In genomic region chr6:85580104-85580877, GRCh38 we compare ENCODE assay signal across 11 cellular contexts. TPM values are rescaled to one million over a fixed set of nuclear protein-coding genes. Genes with fewer than 3 reads are reported as not detected.
A peak's percentile ranks its signal among the peaks of the same experiment; 100 is the strongest.
DNase-seq lines count a peak whose midpoint lies in the region; ATAC-seq and TF ChIP-seq lines count a peak whose summit lies in the region.
"Had no signal": no experiment of that assay in that cellular context is flagged by ENCODE, and none has a peak within 500 bp of the region (broad histone marks: within the 10 kb centered on the region; RNA-seq: fewer than 3 reads in every experiment).

No MANE protein-coding gene starts in this region.

- POLR2A ChIA-PET in HCT116 (lab: Charles Lee) (no interaction called here), WTC11 (lab: Charles Lee) (no interaction called here)

- CTCF ChIA-PET in HCT116 (lab: Charles Lee): no interaction called here
- CTCF ChIA-PET in WTC11 (lab: Charles Lee): interaction anchor here (1.3 kb wide), 1 partner anchor 13 kb away, joined by 5 read pairs; the partner anchor contains the start of gene SNX14

- H3K9ac ChIP-seq in HCT116 (ENCODE audit: low read length): no peak overlapping the region
- H3K9ac ChIP-seq: SK-N-SH had no signal

- peaks cover 88% of the 10 kb centered on the region for H3K79me2 ChIP-seq in HCT116 (ENCODE audit: insufficient read depth, low read length)

- ATAC-seq in HCT116: peak; percentile 69
- no peak for ATAC-seq in WTC11
- ATAC-seq in left lung: peak; percentile 77
- no peak for ATAC-seq in HG03139 (IDR thresholded peaks at IDR 0.05; ENCODE audit: unreplicated experiment)

- peak overlapping the region; percentile 54 for H3K4me2 ChIP-seq in HCT116 (ENCODE audit: low read length)
- H3K4me2 ChIP-seq: SK-N-SH had no signal

- intact Hi-C loops in HCT116 (cut with micrococcal nuclease): no loop called here
- intact Hi-C loops in left lung (cut with DNase I): no loop called here
- intact Hi-C loops in ovary (cut with DNase I): no loop called here

- 0 out of 2 replicates have a peak overlapping the region, but pooled peaks have one; percentile 6 for H3K27ac ChIP-seq in HCT116 (ENCODE audit: low read depth, low read length)
- H3K27ac ChIP-seq in left lung: no peak overlapping the region
- no peak overlapping the region for H3K27ac ChIP-seq in ovary
- H3K27ac ChIP-seq: coronary artery had no signal

- H3K4me3 ChIP-seq in HCT116 (replicated peaks in 1 of 2; ENCODE audit: low read depth in 1 of 2, low read length in 2 of 2): no peak overlapping the region
- no peak overlapping the region for H3K4me3 ChIP-seq in left lung
- H3K4me3 ChIP-seq in ovary: no peak overlapping the region
- H3K4me3 ChIP-seq: coronary artery had no signal

- H3K9me2 ChIP-seq in HCT116 (ENCODE audit: insufficient read depth): no peaks in the 10 kb centered on the region
- H3K9me2 ChIP-seq: SK-N-SH had no signal

- H4K20me1 ChIP-seq in HCT116 (ENCODE audit: insufficient read depth): no peaks in the 10 kb centered on the region

- H3K4me1 ChIP-seq in HCT116 (ENCODE audit: control insufficient read depth in 1 of 2, insufficient read depth in 2 of 2, low read length in 2 of 2) (peaks cover 12 to 26% of the 10 kb centered on the region in 2 experiments), left lung (peaks cover 0 to 19% of the 10 kb centered on the region in 2 donors), ovary (ENCODE audit: insufficient read depth) (no peaks in the 10 kb centered on the region)

- H3K9me3 Mint-ChIP-seq in WTC11: peaks cover 44% of the 10 kb centered on the region

- peak overlapping the region; percentile 39; the same call in 1 of the 2 replicates for H3K27ac Mint-ChIP-seq in WTC11
- H3K27ac Mint-ChIP-seq: progenitor cell of endocrine pancreas had no signal

- H3K4me3 Mint-ChIP-seq in WTC11: no peak overlapping the region

- H3K36me3 Mint-ChIP-seq in WTC11: peaks cover 38% of the 10 kb centered on the region

- peak; percentile 5 for DNase-seq in ELF-1 (ENCODE audit: low read depth, low spot score)
- DNase-seq in HCT116 (ENCODE audit: low read depth, low spot score): no peak
- no peak for DNase-seq in WTC11 (ENCODE audit: low spot score)
- DNase-seq in left lung: no peak
- no peak for DNase-seq in ovary
- no peak for DNase-seq in NCI-H82 (lab: John Stamatoyannopoulos, UW)
- DNase-seq in activated CD4-positive, CD25-positive, alpha-beta regulatory T cell treated with anti-CD3 and anti-CD28 coated beads, Interleukin-2, amount 50 U/mL, for 72 hours: no peak
- DNase-seq: SK-N-SH had no signal

- no peaks in the 10 kb centered on the region for H3K27me3 Mint-ChIP-seq in WTC11 (ENCODE audit: low read depth)
- H3K27me3 Mint-ChIP-seq: progenitor cell of endocrine pancreas had no signal

- WGBS in ovary, 3 donors: 91 to 93% (median 91%) methylated on average over 5 of the region's 5 CpGs

- TF ChIP-seq RAD21 in HCT116 (IDR thresholded peaks at IDR 0.05; ENCODE audit: low read depth): no peak

- TF ChIP-seq CTCF in HCT116 (IDR thresholded peaks at IDR 0.05 in 2 of 3, conservative IDR thresholded peaks at IDR 0.05 in 1 of 3; ENCODE audit: borderline replicate concordance in 1 of 3, insufficient read depth in 1 of 3, low read depth in 2 of 3, low read length in 2 of 3): no peak
- TF ChIP-seq CTCF in WTC11 (IDR thresholded peaks at IDR 0.05): no peak
- TF ChIP-seq CTCF in left lung (IDR thresholded peaks at IDR 0.05): no peak
- TF ChIP-seq CTCF in ovary (IDR thresholded peaks at IDR 0.05): no peak

- no peak for TF ChIP-seq EP300 in ovary (IDR thresholded peaks at IDR 0.05)

- RAD21 ChIA-PET in HCT116 (lab: Charles Lee; ENCODE audit: low non-redundant PET in 1 of 2, low total read pairs in 2 of 2, uncharacterized antibody in 2 of 2, unreplicated experiment in 2 of 2): no interaction called here

- no peaks in the 10 kb centered on the region for H3K36me3 ChIP-seq in HCT116 (ENCODE audit: control insufficient read depth in 1 of 2, insufficient read depth in 2 of 2, low read length in 2 of 2)
- H3K36me3 ChIP-seq in left lung: peaks cover 0 to 4% of the 10 kb centered on the region in 2 donors
- H3K36me3 ChIP-seq in ovary: no peaks in the 10 kb centered on the region

- no peak overlapping the region for H2AFZ ChIP-seq in HCT116 (ENCODE audit: low read depth, low read length, poor library complexity, severe bottlenecking)

- no peaks in the 10 kb centered on the region for H3K27me3 ChIP-seq in HCT116 (ENCODE audit: insufficient read depth, low read length)
- no peaks in the 10 kb centered on the region for H3K27me3 ChIP-seq in left lung
- H3K27me3 ChIP-seq in ovary: no peaks in the 10 kb centered on the region

- H3K4me1 Mint-ChIP-seq in WTC11: peaks cover 18% of the 10 kb centered on the region

- H3K9me3 ChIP-seq in HCT116 (ENCODE audit: control insufficient read depth in 1 of 2, insufficient read depth in 1 of 2, low read depth in 1 of 2, low read length in 2 of 2) (peaks cover 0 to 5% of the 10 kb centered on the region in 2 experiments; a peak in 1 of 4 replicates), left lung (peaks cover 0 to 18% of the 10 kb centered on the region in 2 donors), ovary (no peaks in the 10 kb centered on the region)

- no TSS peak for BruUV-seq in HCT116 (replicated peaks; lab: Mats Ljungman, UMichigan)

- TF ChIP-seq POLR2A in HCT116 (IDR thresholded peaks at IDR 0.05; ENCODE audit: borderline replicate concordance, extremely low read depth, insufficient read depth, insufficient read length): no peak
- no peak for TF ChIP-seq POLR2A in ovary (IDR thresholded peaks at IDR 0.05)

TF ChIP-seq in HCT116, 20 proteins besides CTCF, POLR2A, EP300 and RAD21 (continues in another document):
- TF ChIP-seq REST (IDR thresholded peaks at IDR 0.05; ENCODE audit: low read depth) (no peak), SIN3A (IDR thresholded peaks at IDR 0.05; ENCODE audit: low read depth) (no peak)
- TF ChIP-seq, protein P1, sequence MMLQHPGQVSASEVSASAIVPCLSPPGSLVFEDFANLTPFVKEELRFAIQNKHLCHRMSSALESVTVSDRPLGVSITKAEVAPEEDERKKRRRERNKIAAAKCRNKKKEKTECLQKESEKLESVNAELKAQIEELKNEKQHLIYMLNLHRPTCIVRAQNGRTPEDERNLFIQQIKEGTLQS (IDR thresholded peaks at IDR 0.05): no peak

TF ChIP-seq in WTC11, 78 proteins besides CTCF, POLR2A, EP300 and RAD21 (continues in another document):
- TF ChIP-seq HMGA2 (CRISPR knock-in tag; IDR thresholded peaks at IDR 0.05) (no peak), ZNF121 (CRISPR knock-in tag; IDR thresholded peaks at IDR 0.05) (no peak), KAT7 (CRISPR knock-in tag; IDR thresholded peaks at IDR 0.05; ENCODE audit: borderline replicate concordance) (no peak), JAZF1 (CRISPR knock-in tag; IDR thresholded peaks at IDR 0.05) (no peak), ZNF232 (CRISPR knock-in tag; IDR thresholded peaks at IDR 0.05) (no peak), ZNF219 (CRISPR knock-in tag; IDR thresholded peaks at IDR 0.05; ENCODE audit: borderline replicate concordance) (no peak), TEAD1 (CRISPR knock-in tag; IDR thresholded peaks at IDR 0.05) (no peak), EMX1 (CRISPR knock-in tag; IDR thresholded peaks at IDR 0.05) (no peak), MXD4 (CRISPR knock-in tag; IDR thresholded peaks at IDR 0.05; ENCODE audit: borderline replicate concordance) (no peak), JUN (CRISPR knock-in tag; IDR thresholded peaks at IDR 0.05) (no peak)
- TF ChIP-seq, protein P2, sequence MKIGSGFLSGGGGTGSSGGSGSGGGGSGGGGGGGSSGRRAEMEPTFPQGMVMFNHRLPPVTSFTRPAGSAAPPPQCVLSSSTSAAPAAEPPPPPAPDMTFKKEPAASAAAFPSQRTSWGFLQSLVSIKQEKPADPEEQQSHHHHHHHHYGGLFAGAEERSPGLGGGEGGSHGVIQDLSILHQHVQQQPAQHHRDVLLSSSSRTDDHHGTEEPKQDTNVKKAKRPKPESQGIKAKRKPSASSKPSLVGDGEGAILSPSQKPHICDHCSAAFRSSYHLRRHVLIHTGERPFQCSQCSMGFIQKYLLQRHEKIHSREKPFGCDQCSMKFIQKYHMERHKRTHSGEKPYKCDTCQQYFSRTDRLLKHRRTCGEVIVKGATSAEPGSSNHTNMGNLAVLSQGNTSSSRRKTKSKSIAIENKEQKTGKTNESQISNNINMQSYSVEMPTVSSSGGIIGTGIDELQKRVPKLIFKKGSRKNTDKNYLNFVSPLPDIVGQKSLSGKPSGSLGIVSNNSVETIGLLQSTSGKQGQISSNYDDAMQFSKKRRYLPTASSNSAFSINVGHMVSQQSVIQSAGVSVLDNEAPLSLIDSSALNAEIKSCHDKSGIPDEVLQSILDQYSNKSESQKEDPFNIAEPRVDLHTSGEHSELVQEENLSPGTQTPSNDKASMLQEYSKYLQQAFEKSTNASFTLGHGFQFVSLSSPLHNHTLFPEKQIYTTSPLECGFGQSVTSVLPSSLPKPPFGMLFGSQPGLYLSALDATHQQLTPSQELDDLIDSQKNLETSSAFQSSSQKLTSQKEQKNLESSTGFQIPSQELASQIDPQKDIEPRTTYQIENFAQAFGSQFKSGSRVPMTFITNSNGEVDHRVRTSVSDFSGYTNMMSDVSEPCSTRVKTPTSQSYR (CRISPR knock-in tag; IDR thresholded peaks at IDR 0.05): no peak

RNA-seq across cellular contexts. Expression of gene SNX14, which starts 13.4 kb away (rescaled TPM):
- total RNA-seq in HCT116 (2021; ENCODE audit: unreplicated experiment) (84.8 TPM), WTC11 (2021) (34.3 to 42.6 TPM (median 36.4 TPM) in 3 replicates), left lung (10 to 100 TPM; 79.9 to 80.6 TPM), ovary (10 to 100 TPM; 44.1 to 80.2 (median 64.0) TPM)
- polyA plus RNA-seq in HCT116 (2012): 79.7 and 82.2 TPM in 2 replicates
- polyA plus RNA-seq in ovary: 10 to 100 TPM; 39.7 to 53.5 TPM

Comparison
In these comparisons a context has a peak if more than half of its experiments do, and no peak if none do; other contexts are left out.
1. ATAC-seq: peak in HCT116 (single experiment) and left lung (single experiment); none in WTC11 (single experiment) and HG03139 (single experiment).